1 cellular context compared by ENCODE assay signal in the genomic region with DNA sequence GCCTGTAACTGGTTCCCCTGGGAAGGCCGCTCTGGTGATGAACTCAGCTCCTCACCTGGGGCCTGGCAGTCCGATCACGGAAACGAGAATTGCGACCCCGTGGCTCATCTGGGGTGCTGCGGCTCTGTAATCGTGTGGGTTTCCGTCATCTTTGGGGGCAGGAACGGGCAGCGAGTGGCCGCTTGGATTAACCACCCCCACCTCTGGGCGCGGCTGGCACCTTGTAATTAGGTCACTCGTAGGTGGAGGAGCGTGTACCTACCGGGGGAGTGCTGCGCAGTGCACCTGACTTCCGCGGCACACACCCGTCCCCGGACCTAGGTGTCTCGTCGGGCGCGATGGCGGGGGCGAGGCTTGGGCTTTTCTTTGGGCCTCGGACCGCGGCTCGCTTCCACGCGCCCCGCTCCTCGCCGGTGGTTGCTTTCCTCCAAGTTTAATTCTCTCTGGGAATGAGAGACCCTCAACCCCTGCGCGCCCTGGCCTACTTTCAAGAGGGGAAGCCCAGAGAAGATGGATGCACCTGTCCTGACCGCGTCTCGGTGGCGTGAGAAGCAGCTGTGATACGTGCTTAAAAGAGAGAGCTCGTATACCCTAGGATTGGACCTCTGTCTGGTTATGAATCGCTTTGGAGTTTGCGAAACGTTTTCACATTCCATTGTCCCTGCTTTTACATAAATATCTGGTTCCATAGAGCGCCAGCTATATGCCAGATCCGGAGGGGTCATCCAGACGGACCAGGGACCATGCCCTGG.
TF ChIP-seq lines count a peak whose summit lies in the region.

No MANE protein-coding gene starts in this region.

TF ChIP-seq in GM12878, 131 proteins besides CTCF, POLR2A, EP300 and RAD21 (continues in another document):
- TF ChIP-seq, protein P1, sequence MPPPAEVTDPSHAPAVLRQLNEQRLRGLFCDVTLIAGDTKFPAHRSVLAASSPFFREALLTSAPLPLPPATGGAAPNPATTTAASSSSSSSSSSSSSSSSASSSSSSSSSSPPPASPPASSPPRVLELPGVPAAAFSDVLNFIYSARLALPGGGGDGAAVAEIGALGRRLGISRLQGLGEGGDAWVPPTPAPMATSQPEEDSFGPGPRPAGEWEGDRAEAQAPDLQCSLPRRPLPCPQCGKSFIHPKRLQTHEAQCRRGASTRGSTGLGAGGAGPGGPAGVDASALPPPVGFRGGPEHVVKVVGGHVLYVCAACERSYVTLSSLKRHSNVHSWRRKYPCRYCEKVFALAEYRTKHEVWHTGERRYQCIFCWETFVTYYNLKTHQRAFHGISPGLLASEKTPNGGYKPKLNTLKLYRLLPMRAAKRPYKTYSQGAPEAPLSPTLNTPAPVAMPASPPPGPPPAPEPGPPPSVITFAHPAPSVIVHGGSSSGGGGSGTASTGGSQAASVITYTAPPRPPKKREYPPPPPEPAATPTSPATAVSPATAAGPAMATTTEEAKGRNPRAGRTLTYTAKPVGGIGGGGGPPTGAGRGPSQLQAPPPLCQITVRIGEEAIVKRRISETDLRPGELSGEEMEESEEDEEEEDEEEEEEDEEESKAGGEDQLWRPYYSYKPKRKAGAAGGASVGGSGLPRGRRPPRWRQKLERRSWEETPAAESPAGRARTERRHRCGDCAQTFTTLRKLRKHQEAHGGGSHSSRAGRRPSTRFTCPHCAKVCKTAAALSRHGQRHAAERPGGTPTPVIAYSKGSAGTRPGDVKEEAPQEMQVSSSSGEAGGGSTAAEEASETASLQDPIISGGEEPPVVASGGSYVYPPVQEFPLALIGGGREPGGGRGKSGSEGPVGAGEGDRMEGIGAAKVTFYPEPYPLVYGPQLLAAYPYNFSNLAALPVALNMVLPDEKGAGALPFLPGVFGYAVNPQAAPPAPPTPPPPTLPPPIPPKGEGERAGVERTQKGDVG (CRISPR knock-in tag; IDR thresholded peaks at IDR 0.05) = no peak
- TF ChIP-seq, protein P2, sequence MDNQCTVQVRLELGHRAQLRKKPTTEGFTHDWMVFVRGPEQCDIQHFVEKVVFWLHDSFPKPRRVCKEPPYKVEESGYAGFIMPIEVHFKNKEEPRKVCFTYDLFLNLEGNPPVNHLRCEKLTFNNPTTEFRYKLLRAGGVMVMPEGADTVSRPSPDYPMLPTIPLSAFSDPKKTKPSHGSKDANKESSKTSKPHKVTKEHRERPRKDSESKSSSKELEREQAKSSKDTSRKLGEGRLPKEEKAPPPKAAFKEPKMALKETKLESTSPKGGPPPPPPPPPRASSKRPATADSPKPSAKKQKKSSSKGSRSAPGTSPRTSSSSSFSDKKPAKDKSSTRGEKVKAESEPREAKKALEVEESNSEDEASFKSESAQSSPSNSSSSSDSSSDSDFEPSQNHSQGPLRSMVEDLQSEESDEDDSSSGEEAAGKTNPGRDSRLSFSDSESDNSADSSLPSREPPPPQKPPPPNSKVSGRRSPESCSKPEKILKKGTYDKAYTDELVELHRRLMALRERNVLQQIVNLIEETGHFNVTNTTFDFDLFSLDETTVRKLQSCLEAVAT (IDR thresholded peaks at IDR 0.05) = peak; percentile 57; the same call in 1 of the 2 replicates
- TF ChIP-seq TCF12 (IDR thresholded peaks at IDR 0.05; ENCODE audit: low read depth, low read length) (peak; percentile 78), SMARCA5 (IDR thresholded peaks at IDR 0.05) (peak; percentile 85; the same call in 1 of the 2 replicates), STAT3 (IDR thresholded peaks at IDR 0.05; ENCODE audit: low read depth, low read length) (no peak), RFX5 (IDR thresholded peaks at IDR 0.05; ENCODE audit: low read depth, low read length) (no peak), ZZZ3 (IDR thresholded peaks at IDR 0.05; ENCODE audit: control insufficient read depth, insufficient read length, low read depth) (no peak), SIN3A (IDR thresholded peaks at IDR 0.05; ENCODE audit: low read depth, low read length) (no peak), FOXK2 (IDR thresholded peaks at IDR 0.05) (no peak), NR2C1 (IDR thresholded peaks at IDR 0.05) (no peak), IKZF2 (IDR thresholded peaks at IDR 0.05) (peak; percentile 56 to 67), GABPA (IDR thresholded peaks at IDR 0.05; ENCODE audit: low read depth) (no peak), EED (IDR thresholded peaks at IDR 0.05; ENCODE audit: low read depth) (no peak), PAX5 (IDR thresholded peaks at IDR 0.05; ENCODE audit: borderline replicate concordance, low read depth, low read length) (0 out of 2 replicates have a peak, but pooled peaks have one; percentile 2), IKZF1 (conservative IDR thresholded peaks at IDR 0.05) (peak; percentile 50; the same call in 1 of the 2 replicates), GATAD2B (conservative IDR thresholded peaks at IDR 0.05; ENCODE audit: low read depth) (peak; percentile 86; the same call in 1 of the 2 replicates)
- TF ChIP-seq, protein P3, sequence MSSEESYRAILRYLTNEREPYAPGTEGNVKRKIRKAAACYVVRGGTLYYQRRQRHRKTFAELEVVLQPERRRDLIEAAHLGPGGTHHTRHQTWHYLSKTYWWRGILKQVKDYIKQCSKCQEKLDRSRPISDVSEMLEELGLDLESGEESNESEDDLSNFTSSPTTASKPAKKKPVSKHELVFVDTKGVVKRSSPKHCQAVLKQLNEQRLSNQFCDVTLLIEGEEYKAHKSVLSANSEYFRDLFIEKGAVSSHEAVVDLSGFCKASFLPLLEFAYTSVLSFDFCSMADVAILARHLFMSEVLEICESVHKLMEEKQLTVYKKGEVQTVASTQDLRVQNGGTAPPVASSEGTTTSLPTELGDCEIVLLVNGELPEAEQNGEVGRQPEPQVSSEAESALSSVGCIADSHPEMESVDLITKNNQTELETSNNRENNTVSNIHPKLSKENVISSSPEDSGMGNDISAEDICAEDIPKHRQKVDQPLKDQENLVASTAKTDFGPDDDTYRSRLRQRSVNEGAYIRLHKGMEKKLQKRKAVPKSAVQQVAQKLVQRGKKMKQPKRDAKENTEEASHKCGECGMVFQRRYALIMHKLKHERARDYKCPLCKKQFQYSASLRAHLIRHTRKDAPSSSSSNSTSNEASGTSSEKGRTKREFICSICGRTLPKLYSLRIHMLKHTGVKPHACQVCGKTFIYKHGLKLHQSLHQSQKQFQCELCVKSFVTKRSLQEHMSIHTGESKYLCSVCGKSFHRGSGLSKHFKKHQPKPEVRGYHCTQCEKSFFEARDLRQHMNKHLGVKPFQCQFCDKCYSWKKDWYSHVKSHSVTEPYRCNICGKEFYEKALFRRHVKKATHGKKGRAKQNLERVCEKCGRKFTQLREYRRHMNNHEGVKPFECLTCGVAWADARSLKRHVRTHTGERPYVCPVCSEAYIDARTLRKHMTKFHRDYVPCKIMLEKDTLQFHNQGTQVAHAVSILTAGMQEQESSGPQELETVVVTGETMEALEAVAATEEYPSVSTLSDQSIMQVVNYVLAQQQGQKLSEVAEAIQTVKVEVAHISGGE (CRISPR knock-in tag; IDR thresholded peaks at IDR 0.05) = no peak
- TF ChIP-seq, protein P4, sequence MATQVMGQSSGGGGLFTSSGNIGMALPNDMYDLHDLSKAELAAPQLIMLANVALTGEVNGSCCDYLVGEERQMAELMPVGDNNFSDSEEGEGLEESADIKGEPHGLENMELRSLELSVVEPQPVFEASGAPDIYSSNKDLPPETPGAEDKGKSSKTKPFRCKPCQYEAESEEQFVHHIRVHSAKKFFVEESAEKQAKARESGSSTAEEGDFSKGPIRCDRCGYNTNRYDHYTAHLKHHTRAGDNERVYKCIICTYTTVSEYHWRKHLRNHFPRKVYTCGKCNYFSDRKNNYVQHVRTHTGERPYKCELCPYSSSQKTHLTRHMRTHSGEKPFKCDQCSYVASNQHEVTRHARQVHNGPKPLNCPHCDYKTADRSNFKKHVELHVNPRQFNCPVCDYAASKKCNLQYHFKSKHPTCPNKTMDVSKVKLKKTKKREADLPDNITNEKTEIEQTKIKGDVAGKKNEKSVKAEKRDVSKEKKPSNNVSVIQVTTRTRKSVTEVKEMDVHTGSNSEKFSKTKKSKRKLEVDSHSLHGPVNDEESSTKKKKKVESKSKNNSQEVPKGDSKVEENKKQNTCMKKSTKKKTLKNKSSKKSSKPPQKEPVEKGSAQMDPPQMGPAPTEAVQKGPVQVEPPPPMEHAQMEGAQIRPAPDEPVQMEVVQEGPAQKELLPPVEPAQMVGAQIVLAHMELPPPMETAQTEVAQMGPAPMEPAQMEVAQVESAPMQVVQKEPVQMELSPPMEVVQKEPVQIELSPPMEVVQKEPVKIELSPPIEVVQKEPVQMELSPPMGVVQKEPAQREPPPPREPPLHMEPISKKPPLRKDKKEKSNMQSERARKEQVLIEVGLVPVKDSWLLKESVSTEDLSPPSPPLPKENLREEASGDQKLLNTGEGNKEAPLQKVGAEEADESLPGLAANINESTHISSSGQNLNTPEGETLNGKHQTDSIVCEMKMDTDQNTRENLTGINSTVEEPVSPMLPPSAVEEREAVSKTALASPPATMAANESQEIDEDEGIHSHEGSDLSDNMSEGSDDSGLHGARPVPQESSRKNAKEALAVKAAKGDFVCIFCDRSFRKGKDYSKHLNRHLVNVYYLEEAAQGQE (IDR thresholded peaks at IDR 0.05; ENCODE audit: low read depth, low read length) = no peak
- TF ChIP-seq, protein P5, sequence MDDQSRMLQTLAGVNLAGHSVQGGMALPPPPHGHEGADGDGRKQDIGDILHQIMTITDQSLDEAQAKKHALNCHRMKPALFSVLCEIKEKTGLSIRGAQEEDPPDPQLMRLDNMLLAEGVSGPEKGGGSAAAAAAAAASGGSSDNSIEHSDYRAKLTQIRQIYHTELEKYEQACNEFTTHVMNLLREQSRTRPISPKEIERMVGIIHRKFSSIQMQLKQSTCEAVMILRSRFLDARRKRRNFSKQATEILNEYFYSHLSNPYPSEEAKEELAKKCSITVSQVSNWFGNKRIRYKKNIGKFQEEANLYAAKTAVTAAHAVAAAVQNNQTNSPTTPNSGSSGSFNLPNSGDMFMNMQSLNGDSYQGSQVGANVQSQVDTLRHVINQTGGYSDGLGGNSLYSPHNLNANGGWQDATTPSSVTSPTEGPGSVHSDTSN (IDR thresholded peaks at IDR 0.05; ENCODE audit: insufficient replicate concordance, low read depth, low read length) = no peak
- TF ChIP-seq, protein P6, sequence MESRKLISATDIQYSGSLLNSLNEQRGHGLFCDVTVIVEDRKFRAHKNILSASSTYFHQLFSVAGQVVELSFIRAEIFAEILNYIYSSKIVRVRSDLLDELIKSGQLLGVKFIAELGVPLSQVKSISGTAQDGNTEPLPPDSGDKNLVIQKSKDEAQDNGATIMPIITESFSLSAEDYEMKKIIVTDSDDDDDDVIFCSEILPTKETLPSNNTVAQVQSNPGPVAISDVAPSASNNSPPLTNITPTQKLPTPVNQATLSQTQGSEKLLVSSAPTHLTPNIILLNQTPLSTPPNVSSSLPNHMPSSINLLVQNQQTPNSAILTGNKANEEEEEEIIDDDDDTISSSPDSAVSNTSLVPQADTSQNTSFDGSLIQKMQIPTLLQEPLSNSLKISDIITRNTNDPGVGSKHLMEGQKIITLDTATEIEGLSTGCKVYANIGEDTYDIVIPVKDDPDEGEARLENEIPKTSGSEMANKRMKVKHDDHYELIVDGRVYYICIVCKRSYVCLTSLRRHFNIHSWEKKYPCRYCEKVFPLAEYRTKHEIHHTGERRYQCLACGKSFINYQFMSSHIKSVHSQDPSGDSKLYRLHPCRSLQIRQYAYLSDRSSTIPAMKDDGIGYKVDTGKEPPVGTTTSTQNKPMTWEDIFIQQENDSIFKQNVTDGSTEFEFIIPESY (IDR thresholded peaks at IDR 0.05) = no peak
- TF ChIP-seq, protein P7, sequence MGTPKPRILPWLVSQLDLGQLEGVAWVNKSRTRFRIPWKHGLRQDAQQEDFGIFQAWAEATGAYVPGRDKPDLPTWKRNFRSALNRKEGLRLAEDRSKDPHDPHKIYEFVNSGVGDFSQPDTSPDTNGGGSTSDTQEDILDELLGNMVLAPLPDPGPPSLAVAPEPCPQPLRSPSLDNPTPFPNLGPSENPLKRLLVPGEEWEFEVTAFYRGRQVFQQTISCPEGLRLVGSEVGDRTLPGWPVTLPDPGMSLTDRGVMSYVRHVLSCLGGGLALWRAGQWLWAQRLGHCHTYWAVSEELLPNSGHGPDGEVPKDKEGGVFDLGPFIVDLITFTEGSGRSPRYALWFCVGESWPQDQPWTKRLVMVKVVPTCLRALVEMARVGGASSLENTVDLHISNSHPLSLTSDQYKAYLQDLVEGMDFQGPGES (IDR thresholded peaks at IDR 0.05) = no peak
- TF ChIP-seq, protein P8, sequence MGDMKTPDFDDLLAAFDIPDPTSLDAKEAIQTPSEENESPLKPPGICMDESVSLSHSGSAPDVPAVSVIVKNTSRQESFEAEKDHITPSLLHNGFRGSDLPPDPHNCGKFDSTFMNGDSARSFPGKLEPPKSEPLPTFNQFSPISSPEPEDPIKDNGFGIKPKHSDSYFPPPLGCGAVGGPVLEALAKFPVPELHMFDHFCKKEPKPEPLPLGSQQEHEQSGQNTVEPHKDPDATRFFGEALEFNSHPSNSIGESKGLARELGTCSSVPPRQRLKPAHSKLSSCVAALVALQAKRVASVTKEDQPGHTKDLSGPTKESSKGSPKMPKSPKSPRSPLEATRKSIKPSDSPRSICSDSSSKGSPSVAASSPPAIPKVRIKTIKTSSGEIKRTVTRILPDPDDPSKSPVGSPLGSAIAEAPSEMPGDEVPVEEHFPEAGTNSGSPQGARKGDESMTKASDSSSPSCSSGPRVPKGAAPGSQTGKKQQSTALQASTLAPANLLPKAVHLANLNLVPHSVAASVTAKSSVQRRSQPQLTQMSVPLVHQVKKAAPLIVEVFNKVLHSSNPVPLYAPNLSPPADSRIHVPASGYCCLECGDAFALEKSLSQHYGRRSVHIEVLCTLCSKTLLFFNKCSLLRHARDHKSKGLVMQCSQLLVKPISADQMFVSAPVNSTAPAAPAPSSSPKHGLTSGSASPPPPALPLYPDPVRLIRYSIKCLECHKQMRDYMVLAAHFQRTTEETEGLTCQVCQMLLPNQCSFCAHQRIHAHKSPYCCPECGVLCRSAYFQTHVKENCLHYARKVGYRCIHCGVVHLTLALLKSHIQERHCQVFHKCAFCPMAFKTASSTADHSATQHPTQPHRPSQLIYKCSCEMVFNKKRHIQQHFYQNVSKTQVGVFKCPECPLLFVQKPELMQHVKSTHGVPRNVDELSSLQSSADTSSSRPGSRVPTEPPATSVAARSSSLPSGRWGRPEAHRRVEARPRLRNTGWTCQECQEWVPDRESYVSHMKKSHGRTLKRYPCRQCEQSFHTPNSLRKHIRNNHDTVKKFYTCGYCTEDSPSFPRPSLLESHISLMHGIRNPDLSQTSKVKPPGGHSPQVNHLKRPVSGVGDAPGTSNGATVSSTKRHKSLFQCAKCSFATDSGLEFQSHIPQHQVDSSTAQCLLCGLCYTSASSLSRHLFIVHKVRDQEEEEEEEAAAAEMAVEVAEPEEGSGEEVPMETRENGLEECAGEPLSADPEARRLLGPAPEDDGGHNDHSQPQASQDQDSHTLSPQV (IDR thresholded peaks at IDR 0.05) = no peak
